In genomic region chr14:23610090-23610814, GRCh38 we compare ENCODE assay signal across 16 cellular contexts. TPM values are rescaled to one million over a fixed set of nuclear protein-coding genes. Genes with fewer than 3 reads are reported as not detected.
DNase-seq lines count a peak whose midpoint lies in the region; ATAC-seq and TF ChIP-seq lines count a peak whose summit lies in the region.
"Had no signal": no experiment of that assay in that cellular context is flagged by ENCODE, and none has a peak within 500 bp of the region (broad histone marks: within the 10 kb centered on the region; RNA-seq: fewer than 3 reads in every experiment).

No MANE protein-coding gene starts in this region.

- no peaks in the 10 kb centered on the region for H3K36me3 ChIP-seq in colonic mucosa
- no peaks in the 10 kb centered on the region for H3K36me3 ChIP-seq in spleen

- DNase-seq in activated CD8-positive, alpha-beta memory T cell treated with anti-CD3 and anti-CD28 coated beads, Interleukin-2, amount 10 ng/mL, durations not matched to agents 7 days and 5 days = peak; percentile 60
- DNase-seq in activated CD8-positive, alpha-beta memory T cell treated with anti-CD3 and anti-CD28 coated beads, Interleukin-2, amount 50 U/mL, for 4 hours = no peak
- DNase-seq in colonic mucosa (peak; percentile 44), spleen (no peak), SK-N-DZ (ENCODE audit: low spot score) (no peak), DMS114 treated with DMSO at 0.1 percent for 48 hours (lab: John Stamatoyannopoulos, UW; ENCODE audit: unreplicated experiment) (no peak), foreskin fibroblast (no peak)
- DNase-seq: hippocampal formation; NCI-H1930; NCI-H526 treated with DMSO at 0.1 percent for 48 hours; psoas muscle; stimulated activated CD4-positive, alpha-beta T cell treated with anti-CD3 and anti-CD28 coated beads, Interleukin-15, amount 100 ng/mL, for 24 hours; substantia nigra had no signal

- 17 to 33% (median 24%) methylated on average over 2 of the region's 2 CpGs for WGBS in spleen, 5 donors

- H3K27me3 ChIP-seq in colonic mucosa = no peaks in the 10 kb centered on the region
- no peaks in the 10 kb centered on the region for H3K27me3 ChIP-seq in spleen (replicated peaks in 1 of 7)

- peak overlapping the region; percentile 58 for H3K27ac ChIP-seq in colonic mucosa
- H3K27ac ChIP-seq in spleen = peak overlapping the region; percentile 29 to 77 (median 56)
- H3K27ac ChIP-seq: A549, psoas muscle had no signal

- H3K27me3 Mint-ChIP-seq in activated CD8-positive, alpha-beta memory T cell treated with anti-CD3 and anti-CD28 coated beads, Interleukin-2, amount 10 ng/mL, durations not matched to agents 7 days and 5 days = no peaks in the 10 kb centered on the region
- H3K27me3 Mint-ChIP-seq in T-helper 1 cell treated with Interleukin-12 subunit alpha and Interleukin-12 subunit beta and Interleukin-4 antibody, amounts not matched to agents 30 μg/mL and 1 μg/mL, for 36 hours (ENCODE audit: low read depth) = peaks cover 5% of the 10 kb centered on the region

- H3K27ac Mint-ChIP-seq in activated CD8-positive, alpha-beta memory T cell treated with anti-CD3 and anti-CD28 coated beads, Interleukin-2, amount 10 ng/mL, durations not matched to agents 7 days and 5 days = peak overlapping the region; percentile 97
- peak overlapping the region; percentile 72 for H3K27ac Mint-ChIP-seq in T-helper 1 cell treated with Interleukin-12 subunit alpha and Interleukin-12 subunit beta and Interleukin-4 antibody, amounts not matched to agents 30 μg/mL and 1 μg/mL, for 36 hours
- H3K27ac Mint-ChIP-seq: WTC11 had no signal

- peak overlapping the region; percentile 18 for H3K4me3 Mint-ChIP-seq in activated CD8-positive, alpha-beta memory T cell treated with anti-CD3 and anti-CD28 coated beads, Interleukin-2, amount 10 ng/mL, durations not matched to agents 7 days and 5 days
- peak overlapping the region; percentile 23 for H3K4me3 Mint-ChIP-seq in T-helper 1 cell treated with Interleukin-12 subunit alpha and Interleukin-12 subunit beta and Interleukin-4 antibody, amounts not matched to agents 30 μg/mL and 1 μg/mL, for 36 hours
- H3K4me3 Mint-ChIP-seq: WTC11 had no signal

- CTCF ChIA-PET in activated CD8-positive, alpha-beta memory T cell treated with anti-CD3 and anti-CD28 coated beads, Interleukin-2, amount 10 ng/mL, durations not matched to agents 7 days and 5 days (lab: Charles Lee) = interaction anchor here (0.5 to 6.6 kb wide), 8 partner anchors 8 to 543 kb away, joined by 3 to 86 read pairs (median 4); partner anchors contain the start of gene DHRS4

- peaks cover 53% of the 10 kb centered on the region for H3K4me1 Mint-ChIP-seq in activated CD8-positive, alpha-beta memory T cell treated with anti-CD3 and anti-CD28 coated beads, Interleukin-2, amount 10 ng/mL, durations not matched to agents 7 days and 5 days
- peaks cover 21% of the 10 kb centered on the region for H3K4me1 Mint-ChIP-seq in T-helper 1 cell treated with Interleukin-12 subunit alpha and Interleukin-12 subunit beta and Interleukin-4 antibody, amounts not matched to agents 30 μg/mL and 1 μg/mL, for 36 hours (ENCODE audit: low read depth)

- H3K4me1 ChIP-seq in colonic mucosa = peaks cover 4% of the 10 kb centered on the region
- peaks cover 0 to 15% (median 11%) of the 10 kb centered on the region in 6 donors for H3K4me1 ChIP-seq in spleen
- H3K4me1 ChIP-seq: psoas muscle had no signal

- peak; percentile 72 for ATAC-seq in activated CD8-positive, alpha-beta memory T cell treated with anti-CD3 and anti-CD28 coated beads, Interleukin-2, amount 10 ng/mL, durations not matched to agents 7 days and 5 days
- ATAC-seq: A549, psoas muscle, WTC11 had no signal

- TF ChIP-seq CTCF in colonic mucosa (IDR thresholded peaks at IDR 0.05) (no peak), spleen (IDR thresholded peaks at IDR 0.05 in 8 of 11, conservative IDR thresholded peaks at IDR 0.05 in 3 of 11) (no peak), foreskin fibroblast (IDR thresholded peaks at IDR 0.05; ENCODE audit: low read depth, low read length) (no peak)

- intact Hi-C loops in colonic mucosa (cut with DNase I) (no loop called here), spleen (cut with DNase I; ENCODE audit: low total_unique reads) (no loop called here)

- H3K4me3 ChIP-seq in colonic mucosa (no peak overlapping the region), spleen (no peak overlapping the region), foreskin fibroblast (ENCODE audit: low read depth in 1 of 2, low read length in 2 of 2) (no peak overlapping the region)
- H3K4me3 ChIP-seq: A549, psoas muscle had no signal

- TF ChIP-seq POLR2A in spleen (IDR thresholded peaks at IDR 0.05) = no peak

- H3K9me3 Mint-ChIP-seq in activated CD8-positive, alpha-beta memory T cell treated with anti-CD3 and anti-CD28 coated beads, Interleukin-2, amount 10 ng/mL, durations not matched to agents 7 days and 5 days (ENCODE audit: low read depth) = peaks cover 5% of the 10 kb centered on the region
- peaks cover 6% of the 10 kb centered on the region for H3K9me3 Mint-ChIP-seq in T-helper 1 cell treated with Interleukin-12 subunit alpha and Interleukin-12 subunit beta and Interleukin-4 antibody, amounts not matched to agents 30 μg/mL and 1 μg/mL, for 36 hours

- H3K9me3 ChIP-seq in colonic mucosa (no peaks in the 10 kb centered on the region), spleen (no peaks in the 10 kb centered on the region)
- H3K9me3 ChIP-seq: psoas muscle had no signal

- no peak overlapping the region for H3K9ac ChIP-seq in colonic mucosa (ENCODE audit: low read depth in 2 of 2, low read length in 2 of 2)

- peaks cover 16% of the 10 kb centered on the region for H3K36me3 Mint-ChIP-seq in activated CD8-positive, alpha-beta memory T cell treated with anti-CD3 and anti-CD28 coated beads, Interleukin-2, amount 10 ng/mL, durations not matched to agents 7 days and 5 days
- peaks cover 2% of the 10 kb centered on the region for H3K36me3 Mint-ChIP-seq in T-helper 1 cell treated with Interleukin-12 subunit alpha and Interleukin-12 subunit beta and Interleukin-4 antibody, amounts not matched to agents 30 μg/mL and 1 μg/mL, for 36 hours (ENCODE audit: low read depth)
- H3K36me3 Mint-ChIP-seq: WTC11 had no signal

RNA-seq across cellular contexts. Expression of gene DHRS2, which starts 25.9 kb away (rescaled TPM):
- 1 to 10 TPM; 1.1 to 2.7 TPM for total RNA-seq in activated CD8-positive, alpha-beta memory T cell treated with anti-CD3 and anti-CD28 coated beads, Interleukin-2, amount 10 ng/mL, durations not matched to agents 7 days and 5 days
- total RNA-seq in colonic mucosa = 1 to 10 TPM in 1 of 2 donors, under 1 TPM in 1; 0.56 to 2.1 TPM
- total RNA-seq in spleen = 10 to 100 TPM in 6 of 7 donors, 1 to 10 TPM in 1; 3.3 to 30.6 (median 14.5) TPM
- polyA plus RNA-seq in spleen = 10 to 100 TPM in 2 of 3 donors, 1 to 10 TPM in 1; 8.3 to 17.1 (median 13.7) TPM
- polyA plus RNA-seq in SK-N-DZ (2014; cell fraction: cytosol; rRNA removed) = 2.7 and 5.0 TPM in 2 replicates
- polyA plus RNA-seq in SK-N-DZ (2014; cell fraction: nucleus; rRNA removed) = 2.2 and 3.3 TPM in 2 replicates

RNA-seq across cellular contexts. Expression of gene JPH4, which starts 31.7 kb away (rescaled TPM):
- under 1 TPM in 1 of 2 experiments, not detected in 1; 0.77 TPM for total RNA-seq in activated CD8-positive, alpha-beta memory T cell treated with anti-CD3 and anti-CD28 coated beads, Interleukin-2, amount 10 ng/mL, durations not matched to agents 7 days and 5 days
- total RNA-seq in colonic mucosa (under 1 TPM; 0.30 to 0.58 TPM), spleen (10 to 100 TPM in 2 of 7 donors, 1 to 10 TPM in 5; 1.2 to 17.3 (median 5.8) TPM)
- polyA plus RNA-seq in spleen = under 1 TPM; 0.70 to 0.93 (median 0.93) TPM
- polyA plus RNA-seq in SK-N-DZ (2014; cell fraction: cytosol; rRNA removed) = 22.3 and 34.8 TPM in 2 replicates
- polyA plus RNA-seq in SK-N-DZ (2014; cell fraction: nucleus; rRNA removed) = 32.7 and 37.2 TPM in 2 replicates

RNA-seq across cellular contexts. Expression of gene AP1G2, which starts 42.7 kb away (rescaled TPM):
- total RNA-seq in activated CD8-positive, alpha-beta memory T cell treated with anti-CD3 and anti-CD28 coated beads, Interleukin-2, amount 10 ng/mL, durations not matched to agents 7 days and 5 days = 100 to 1,000 TPM; 222 to 294 TPM
- total RNA-seq in colonic mucosa = 100 to 1,000 TPM; 154 to 214 TPM
- total RNA-seq in spleen = 100 to 1,000 TPM; 139 to 261 (median 193) TPM
- 100 to 1,000 TPM; 126 to 267 (median 176) TPM for polyA plus RNA-seq in spleen
- 16.5 and 29.8 TPM in 2 replicates for polyA plus RNA-seq in SK-N-DZ (2014; cell fraction: cytosol; rRNA removed)
- polyA plus RNA-seq in SK-N-DZ (2014; cell fraction: nucleus; rRNA removed) = 352 and 499 TPM in 2 replicates

RNA-seq across cellular contexts. Expression of gene THTPA, which starts 54.2 kb away (rescaled TPM):
- total RNA-seq in activated CD8-positive, alpha-beta memory T cell treated with anti-CD3 and anti-CD28 coated beads, Interleukin-2, amount 10 ng/mL, durations not matched to agents 7 days and 5 days = 10 to 100 TPM; 13.5 to 15.6 TPM
- total RNA-seq in colonic mucosa (10 to 100 TPM in 1 of 2 donors, 1 to 10 TPM in 1; 9.0 to 21.0 TPM), spleen (10 to 100 TPM; 16.8 to 25.4 (median 18.6) TPM)
- polyA plus RNA-seq in spleen = 10 to 100 TPM in 1 of 3 donors, 1 to 10 TPM in 2; 4.5 to 14.2 (median 8.9) TPM
- polyA plus RNA-seq in SK-N-DZ (2014; cell fraction: cytosol; rRNA removed) = 28.8 and 33.0 TPM in 2 replicates
- polyA plus RNA-seq in SK-N-DZ (2014; cell fraction: nucleus; rRNA removed) = 19.2 and 20.1 TPM in 2 replicates

RNA-seq across cellular contexts. Expression of gene ZFHX2, which starts 58.7 kb away (rescaled TPM):
- total RNA-seq in activated CD8-positive, alpha-beta memory T cell treated with anti-CD3 and anti-CD28 coated beads, Interleukin-2, amount 10 ng/mL, durations not matched to agents 7 days and 5 days = 1 to 10 TPM; 1.8 to 2.7 TPM
- total RNA-seq in colonic mucosa (1 to 10 TPM; 1.8 to 2.0 TPM), spleen (1 to 10 TPM in 5 of 7 donors, under 1 TPM in 2; 0.42 to 2.9 (median 1.5) TPM)
- polyA plus RNA-seq in spleen = under 1 TPM; 0.09 to 0.35 (median 0.11) TPM
- 0.60 and 0.78 TPM in 2 replicates for polyA plus RNA-seq in SK-N-DZ (2014; cell fraction: cytosol; rRNA removed)
- 0.12 and 2.2 TPM in 2 replicates for polyA plus RNA-seq in SK-N-DZ (2014; cell fraction: nucleus; rRNA removed)

Comparison
In these comparisons a context has a peak if more than half of its experiments do, and no peak if none do; other contexts are left out.
1. DNase-seq: peak in activated CD8-positive, alpha-beta memory T cell treated with anti-CD3 and anti-CD28 coated beads, Interleukin-2, amount 10 ng/mL, durations not matched to agents 7 days and 5 days (single experiment) and colonic mucosa (single experiment); none in activated CD8-positive, alpha-beta memory T cell treated with anti-CD3 and anti-CD28 coated beads, Interleukin-2, amount 50 U/mL, for 4 hours (single experiment), spleen (single experiment), SK-N-DZ (single experiment), DMS114 treated with DMSO at 0.1 percent for 48 hours (single experiment) and foreskin fibroblast (0 of 2).